In genomic region chr2:174487536-174488162, GRCh38 we compare ENCODE assay signal across 2 cellular contexts.
A peak's percentile ranks its signal among the peaks of the same experiment; 100 is the strongest.
TF ChIP-seq lines count a peak whose summit lies in the region.

No MANE protein-coding gene starts in this region.

TF ChIP-seq in SK-N-SH, 30 proteins besides CTCF, POLR2A, EP300 and RAD21 (continued from another document):
- 0 out of 2 replicates have a peak, but pooled peaks have one; percentile 21 for TF ChIP-seq MAX (IDR thresholded peaks at IDR 0.05; ENCODE audit: low read depth)

TF ChIP-seq in SK-N-SH treated with all-trans-retinoic acid at 6 μM for 48 hours, 23 proteins besides CTCF, POLR2A, EP300 and RAD21 (continued from another document):
- TF ChIP-seq CSRNP3 (CRISPR knock-in tag; IDR thresholded peaks at IDR 0.05): no peak
- no peak for TF ChIP-seq PPARA (CRISPR knock-in tag; IDR thresholded peaks at IDR 0.05; ENCODE audit: borderline replicate concordance)
- no peak for TF ChIP-seq ZNF565 (CRISPR knock-in tag; conservative IDR thresholded peaks at IDR 0.05; ENCODE audit: low read depth)
- TF ChIP-seq ZNF70 (CRISPR knock-in tag; IDR thresholded peaks at IDR 0.05): no peak
- no peak for TF ChIP-seq ZFP3 (CRISPR knock-in tag; IDR thresholded peaks at IDR 0.05)
- no peak for TF ChIP-seq ZFP30 (CRISPR knock-in tag; IDR thresholded peaks at IDR 0.05)
- no peak for TF ChIP-seq ESRRG (CRISPR knock-in tag; IDR thresholded peaks at IDR 0.05)
- TF ChIP-seq BACH2 (CRISPR knock-in tag; IDR thresholded peaks at IDR 0.05; ENCODE audit: borderline replicate concordance): no peak
- TF ChIP-seq RARB (CRISPR knock-in tag; IDR thresholded peaks at IDR 0.05): no peak
- TF ChIP-seq TSHZ2 (CRISPR knock-in tag; IDR thresholded peaks at IDR 0.05): no peak
- TF ChIP-seq ISL1 (CRISPR knock-in tag; IDR thresholded peaks at IDR 0.05): no peak
